8 cellular contexts compared by ENCODE assay signal in the genomic region with DNA sequence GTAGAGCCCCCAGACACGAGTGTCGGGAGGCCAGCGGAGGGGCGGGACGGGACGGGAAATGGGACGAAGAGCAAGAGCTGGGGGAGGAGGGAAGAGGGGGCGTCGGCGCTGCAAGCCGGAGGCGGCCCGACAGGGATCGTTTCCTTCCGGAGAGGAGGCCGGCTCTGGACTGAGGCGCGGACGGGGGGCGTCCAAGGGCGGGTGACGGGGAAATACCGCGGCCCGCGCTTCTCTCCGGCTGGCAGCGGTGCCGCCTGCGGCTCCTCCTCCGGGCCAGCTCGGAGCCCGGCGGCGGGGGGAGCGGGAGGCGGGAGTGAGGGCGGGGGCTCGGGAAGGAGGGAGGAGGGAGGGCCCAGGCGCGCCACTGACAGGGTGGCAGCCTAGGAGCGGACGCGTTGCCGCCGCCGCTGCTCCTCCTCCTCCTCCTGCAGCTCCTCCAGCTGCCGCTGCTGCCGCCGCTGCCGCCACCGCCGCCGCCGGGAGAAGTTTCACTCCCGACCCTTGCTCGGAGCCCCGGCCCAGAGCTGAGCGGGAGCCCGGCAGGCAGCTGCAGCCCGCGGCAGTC. TPM values are rescaled to one million over a fixed set of nuclear protein-coding genes. Genes with fewer than 3 reads are reported as not detected.
DNase-seq lines count a peak whose midpoint lies in the region; ATAC-seq and TF ChIP-seq lines count a peak whose summit lies in the region.

A gene (plus strand): TSS at position 364 of the 565 bp plus-strand sequence.

- peaks cover 23% of the 10 kb centered on the region for H3K4me1 Mint-ChIP-seq in brain

- peaks cover 0 to 5% (median 0%) of the 10 kb centered on the region in 5 experiments for H3K9me3 Mint-ChIP-seq in brain

- DNase-seq in CMK (ENCODE audit: low read depth) = peak; percentile 2
- peak; percentile 88 for DNase-seq in RWPE2 (ENCODE audit: low spot score)
- peak; percentile 25 for DNase-seq in iPS DF 19.7 (ENCODE audit: low read depth, low spot score)
- peak; percentile 87 to 92 for DNase-seq in psoas muscle
- DNase-seq in stimulated activated naive CD4-positive, alpha-beta T cell treated with Interleukin-2 at 50 U/mL for 16 hours (lab: John Stamatoyannopoulos, UW) = no peak

- H3K4me3 Mint-ChIP-seq in brain = peak within 1 kb of the TSS; percentile 94 to 98 (median 95)

- intact Hi-C loops in psoas muscle (cut with DNase I) = loop anchor here (5.0 to 10.0 kb wide), 4 partner anchors 238 to 1211 kb away; no protein-coding TSS in a partner anchor

- H3K27me3 ChIP-seq in RWPE2 (ENCODE audit: insufficient read depth, poor library complexity, severe bottlenecking) (peaks cover 36% of the 10 kb centered on the region), psoas muscle (ENCODE audit: insufficient read depth in 3 of 3, low read length in 2 of 3) (no peaks in the 10 kb centered on the region)

- H3K4me3 ChIP-seq in RWPE2 (ENCODE audit: severe bottlenecking) = peak within 1 kb of the TSS; percentile 41
- peak within 1 kb of the TSS; percentile 74 for H3K4me3 ChIP-seq in psoas muscle

- H3K27ac ChIP-seq in RWPE2 (ENCODE audit: poor library complexity, severe bottlenecking) (no peak within 1 kb of the TSS), psoas muscle (peak within 1 kb of the TSS; percentile 78)

- peak within 1 kb of the TSS; percentile 41 to 92 (median 46) for H3K27ac Mint-ChIP-seq in brain

- TF ChIP-seq CTCF in RWPE2 (IDR thresholded peaks at IDR 0.05; ENCODE audit: poor library complexity, severe bottlenecking) (peak; percentile 20), brain (conservative IDR thresholded peaks at IDR 0.05) (no peak), psoas muscle (IDR thresholded peaks at IDR 0.05) (peak; percentile 13)

- H3K36me3 ChIP-seq in RWPE2 (ENCODE audit: low read depth) (no peaks in the 10 kb centered on the region), psoas muscle (ENCODE audit: insufficient read depth in 1 of 2, low read depth in 1 of 2) (no peaks in the 10 kb centered on the region)

- peaks cover 23% of the 10 kb centered on the region for H3K27me3 Mint-ChIP-seq in brain

- H3K36me3 Mint-ChIP-seq in brain = no peaks in the 10 kb centered on the region

- H3K4me1 ChIP-seq in RWPE2 (ENCODE audit: insufficient read depth, poor library complexity, severe bottlenecking) (peaks cover 5% of the 10 kb centered on the region), psoas muscle (peaks cover 13% of the 10 kb centered on the region)

- WGBS in psoas muscle, 3 donors = 1 to 2% (median 1%) methylated on average over 9 to 61 of the region's 62 CpGs

- H3K9me3 ChIP-seq in RWPE2 (ENCODE audit: severe bottlenecking) (no peaks in the 10 kb centered on the region), psoas muscle (no peaks in the 10 kb centered on the region)

- peak; percentile 59 for ATAC-seq in GM19455 (IDR thresholded peaks at IDR 0.05; ENCODE audit: unreplicated experiment)
- peak; percentile 48 for ATAC-seq in HG03565 (IDR thresholded peaks at IDR 0.05; ENCODE audit: unreplicated experiment)
- ATAC-seq in RWPE2 (ENCODE audit: low read depth) = peak; percentile 86
- ATAC-seq in psoas muscle = peak; percentile 92 to 97 (median 96)

RNA-seq across cellular contexts. Expression of the gene that starts here (rescaled TPM):
- polyA plus RNA-seq in brain (ENCODE audit: insufficient read depth, low read depth, low replicate concordance) (0.53 TPM), psoas muscle (under 1 TPM; 0.33 to 0.67 (median 0.46) TPM)
- total RNA-seq in psoas muscle = 1 to 10 TPM in 2 of 4 donors, under 1 TPM in 2; 0.49 to 2.9 (median 1.7) TPM

Comparison
In these comparisons a context has a peak if more than half of its experiments do, and no peak if none do; other contexts are left out.
1. CTCF ChIP-seq: peak in RWPE2 (single experiment) and psoas muscle (single experiment); none in brain (0 of 2).
2. Peak in every context shown above with its lines, with median percentiles within 50 percentile points of each other: ATAC-seq.